Comparison of ENCODE assay signal across 24 cellular contexts in the genomic region with DNA sequence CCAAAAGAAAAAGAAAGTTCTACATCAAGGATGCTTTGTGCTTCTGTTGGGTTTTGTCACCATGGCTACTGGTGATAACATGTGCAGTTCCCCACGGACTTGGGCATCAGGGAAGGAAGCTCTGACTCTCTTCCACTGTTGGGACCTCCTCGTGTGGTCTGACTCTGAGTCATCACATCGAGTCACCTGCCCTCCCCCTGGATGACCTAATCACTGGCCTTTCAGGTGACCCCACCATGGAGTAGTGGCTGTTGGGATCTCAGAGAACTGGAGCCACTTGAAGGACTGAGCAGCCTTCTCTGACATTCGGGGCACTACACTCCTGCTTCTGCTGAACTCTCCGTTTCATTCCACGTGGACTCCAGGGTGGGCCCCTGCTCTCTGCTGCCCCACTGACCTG.
DNase-seq lines count a peak whose midpoint lies in the region; ATAC-seq, FAIRE-seq and TF ChIP-seq lines count a peak whose summit lies in the region.
"Had no signal": no experiment of that assay in that cellular context is flagged by ENCODE, and none has a peak within 500 bp of the region (broad histone marks: within the 10 kb centered on the region; RNA-seq: fewer than 3 reads in every experiment).

No MANE protein-coding gene starts in this region.

- H3K4me3 ChIP-seq in hepatocyte, result no peak overlapping the region
- H3K4me3 ChIP-seq: gastrocnemius medialis, vagina had no signal

- H3K4me2 ChIP-seq in H9 (ENCODE audit: insufficient read depth, insufficient read length, low read length) (no peak overlapping the region), hepatocyte (no peak overlapping the region)

- H3K36me3 ChIP-seq in hepatocyte (replicated peaks; ENCODE audit: insufficient read depth, low read depth), result no peaks in the 10 kb centered on the region
- H3K36me3 ChIP-seq: BE2C, gastrocnemius medialis, vagina had no signal

- peaks cover 21 to 22% of the 10 kb centered on the region in 2 experiments for H3K4me1 Mint-ChIP-seq in H9
- peaks cover 14% of the 10 kb centered on the region for H3K4me1 Mint-ChIP-seq in endothelial cell (ENCODE audit: unreplicated experiment)
- H3K4me1 Mint-ChIP-seq: activated CD4-positive, alpha-beta T cell treated with anti-CD3 and anti-CD28 coated beads, Interleukin-2, amount 10 ng/mL, durations not matched to agents 7 days and 5 days; naive thymus-derived CD4-positive, alpha-beta T cell had no signal

- ATAC-seq in GM18502 (IDR thresholded peaks at IDR 0.05; ENCODE audit: poor library complexity, unreplicated experiment), result no peak
- no peak for ATAC-seq in GM21360 (IDR thresholded peaks at IDR 0.05; ENCODE audit: unreplicated experiment)
- ATAC-seq: gastrocnemius medialis; naive thymus-derived CD4-positive, alpha-beta T cell had no signal

- H3K36me3 Mint-ChIP-seq in H9 (ENCODE audit: insufficient read depth in 1 of 3, low read depth in 3 of 3) (no peaks in the 10 kb centered on the region), endothelial cell (ENCODE audit: low read depth, unreplicated experiment) (no peaks in the 10 kb centered on the region)
- H3K36me3 Mint-ChIP-seq: naive thymus-derived CD4-positive, alpha-beta T cell had no signal

- no peak overlapping the region for H3K9ac ChIP-seq in H9 (ENCODE audit: extremely low read depth, insufficient read length, low read length)
- H3K9ac ChIP-seq: parathyroid adenoma had no signal

- DNase-seq in H9 (no peak), astrocyte of the hippocampus (ENCODE audit: low read depth, low spot score) (peak; percentile 44), hepatocyte (ENCODE audit: low spot score) (peak; percentile 59), GM12891 (ENCODE audit: insufficient read length, low spot score) (no peak), endothelial cell (ENCODE audit: low spot score) (no peak)
- DNase-seq: activated CD4-positive, alpha-beta T cell treated with anti-CD3 and anti-CD28 coated beads, Interleukin-2, amount 10 ng/mL, durations not matched to agents 7 days and 5 days; activated CD8-positive, alpha-beta memory T cell treated with anti-CD3 and anti-CD28 coated beads, Interleukin-2, amount 50 U/mL, for 48 hours; activated gamma-delta T cell treated with Interleukin-2 at 50 U/mL for 16 hours; amygdala; BE2C; gastrocnemius medialis; H7; IMR-90; naive thymus-derived CD4-positive, alpha-beta T cell; NCI-H1694; NCI-H446; NK-92 treated with Interleukin-12 subunit alpha and Interleukin-12 subunit beta, amount 100 ng/mL, for 24 hours; stimulated activated CD4-positive, alpha-beta T cell treated with anti-CD3 and anti-CD28 coated beads, Interleukin-2, amount 100 ng/mL, for 48 hours had no signal

- no peak overlapping the region for H2BK15ac ChIP-seq in H9 (ENCODE audit: low read depth, low read length)

- TF ChIP-seq CTCF in H9 (conservative IDR thresholded peaks at IDR 0.05) (no peak), hepatocyte (IDR thresholded peaks at IDR 0.05; ENCODE audit: poor library complexity) (no peak), endothelial cell (IDR thresholded peaks at IDR 0.05; ENCODE audit: unreplicated experiment) (no peak)

- H2BK120ac ChIP-seq in H9 (ENCODE audit: low read depth, low read length, poor library complexity, severe bottlenecking), result no peak overlapping the region

- H3K9me2 ChIP-seq in hepatocyte (replicated peaks; ENCODE audit: insufficient read depth), result no peaks in the 10 kb centered on the region

- peak overlapping the region; percentile 16; the same call in 1 of the 2 replicates for H3K14ac ChIP-seq in H9 (ENCODE audit: insufficient read depth, low read length)

- H2BK5ac ChIP-seq in H9 (ENCODE audit: insufficient read length, low read length), result no peak overlapping the region

- TF ChIP-seq POLR2A in GM12891 (IDR thresholded peaks at IDR 0.05; ENCODE audit: low read depth, low read length), result no peak

- H4K5ac ChIP-seq in H9 (ENCODE audit: insufficient read length, low read depth, low read length), result no peak overlapping the region

- no peaks in the 10 kb centered on the region for H3K9me3 Mint-ChIP-seq in H9
- H3K9me3 Mint-ChIP-seq in endothelial cell (ENCODE audit: unreplicated experiment), result no peaks in the 10 kb centered on the region
- H3K9me3 Mint-ChIP-seq: activated CD4-positive, alpha-beta T cell treated with anti-CD3 and anti-CD28 coated beads, Interleukin-2, amount 10 ng/mL, durations not matched to agents 7 days and 5 days had no signal

- no peaks in the 10 kb centered on the region for H3K79me2 ChIP-seq in H9 (ENCODE audit: insufficient read depth, low read length)
- H3K79me2 ChIP-seq in hepatocyte, result no peaks in the 10 kb centered on the region
- H3K79me2 ChIP-seq: parathyroid adenoma had no signal

- no peak overlapping the region for H3K23ac ChIP-seq in H9 (ENCODE audit: insufficient read length, low read depth, low read length)

- H3T11ph ChIP-seq in H9 (ENCODE audit: low read length), result no peak overlapping the region

- no peak for FAIRE-seq in GM12891 (lab: Jason Lieb, UNC)
- FAIRE-seq: endothelial cell of umbilical vein, GM18507 had no signal

- no peaks in the 10 kb centered on the region for H3K23me2 ChIP-seq in H9 (ENCODE audit: insufficient read length, low read depth, low read length, poor library complexity, severe bottlenecking)

- no peak overlapping the region for H3K18ac ChIP-seq in H9 (ENCODE audit: insufficient read length, low read depth, low read length)

- no peaks in the 10 kb centered on the region for H3K9me3 ChIP-seq in H9 (ENCODE audit: control insufficient read depth, low read depth, low read length)
- no peaks in the 10 kb centered on the region for H3K9me3 ChIP-seq in hepatocyte (ENCODE audit: low read depth)
- H3K9me3 ChIP-seq: BE2C, gastrocnemius medialis, vagina had no signal

- no peaks in the 10 kb centered on the region for H3K79me1 ChIP-seq in H9 (ENCODE audit: insufficient read depth, low read depth, low read length, poor library complexity, severe bottlenecking)

- H2AK5ac ChIP-seq in H9 (ENCODE audit: insufficient read length, low read length), result no peak overlapping the region

- H3K27me3 Mint-ChIP-seq in H9 (ENCODE audit: low read depth) (no peaks in the 10 kb centered on the region; the same call in 1 of the 2 replicates), endothelial cell (ENCODE audit: unreplicated experiment) (peaks cover 2% of the 10 kb centered on the region)
- H3K27me3 Mint-ChIP-seq: activated CD4-positive, alpha-beta T cell treated with anti-CD3 and anti-CD28 coated beads, Interleukin-2, amount 10 ng/mL, durations not matched to agents 7 days and 5 days had no signal

- WGBS in H9 (ENCODE audit: extremely low coverage, insufficient read length, low lambda C conversion rate), result no CpG with 5 or more reads among the region's 6 CpGs
- 61% methylated on average over 6 of the region's 6 CpGs for WGBS in hepatocyte (ENCODE audit: low lambda C conversion rate, missing lambda C conversion rate)

- no peak overlapping the region for H4K8ac ChIP-seq in H9 (replicated peaks; ENCODE audit: insufficient read length, low read depth, low read length)

- H2BK20ac ChIP-seq in H9 (ENCODE audit: low read depth, low read length, poor library complexity, severe bottlenecking), result no peak overlapping the region

- H2AFZ ChIP-seq in H9 (ENCODE audit: low read length) (no peak overlapping the region), hepatocyte (no peak overlapping the region)
- H2AFZ ChIP-seq: parathyroid adenoma had no signal

- H3K4me3 Mint-ChIP-seq in H9 (no peak overlapping the region), endothelial cell (ENCODE audit: unreplicated experiment) (no peak overlapping the region)
- H3K4me3 Mint-ChIP-seq: activated CD4-positive, alpha-beta T cell treated with anti-CD3 and anti-CD28 coated beads, Interleukin-2, amount 10 ng/mL, durations not matched to agents 7 days and 5 days; naive thymus-derived CD4-positive, alpha-beta T cell had no signal

- no peak overlapping the region for H3K56ac ChIP-seq in H9 (ENCODE audit: insufficient read length, low read depth, low read length)

- H4K91ac ChIP-seq in H9 (ENCODE audit: insufficient read length, low read depth, low read length), result no peak overlapping the region

- H3K27me3 ChIP-seq in H9 (ENCODE audit: insufficient read depth, low read length), result no peaks in the 10 kb centered on the region
- H3K27me3 ChIP-seq in hepatocyte, result no peaks in the 10 kb centered on the region
- H3K27me3 ChIP-seq: BE2C, gastrocnemius medialis, vagina had no signal

- H4K20me1 ChIP-seq in H9 (ENCODE audit: control insufficient read depth, insufficient read depth, insufficient read length) (no peaks in the 10 kb centered on the region), hepatocyte (ENCODE audit: insufficient read depth, poor library complexity, severe bottlenecking) (no peaks in the 10 kb centered on the region)

- no peak overlapping the region for H3K27ac ChIP-seq in H9 (ENCODE audit: insufficient read length, low read depth, low read length)
- no peak overlapping the region for H3K27ac ChIP-seq in hepatocyte
- H3K27ac ChIP-seq: gastrocnemius medialis, parathyroid adenoma, vagina had no signal

- H2BK12ac ChIP-seq in H9 (ENCODE audit: insufficient read length, low read depth, low read length), result no peak overlapping the region

- H3K4me1 ChIP-seq in H9 (ENCODE audit: insufficient read depth, low read length) (peaks cover 5% of the 10 kb centered on the region; the same call in 1 of the 2 replicates), hepatocyte (ENCODE audit: insufficient read depth) (peaks cover 15% of the 10 kb centered on the region)
- H3K4me1 ChIP-seq: BE2C, gastrocnemius medialis had no signal

- H3K27ac Mint-ChIP-seq in H9 (peak overlapping the region in 1 of 3 experiments; percentile 65; a peak in 3 of 7 replicates), endothelial cell (ENCODE audit: unreplicated experiment) (no peak overlapping the region)
- H3K27ac Mint-ChIP-seq: activated CD4-positive, alpha-beta T cell treated with anti-CD3 and anti-CD28 coated beads, Interleukin-2, amount 10 ng/mL, durations not matched to agents 7 days and 5 days; naive thymus-derived CD4-positive, alpha-beta T cell had no signal

- no peak overlapping the region for H3K4ac ChIP-seq in H9 (ENCODE audit: low read depth, low read length)

TF ChIP-seq in GM12891, 5 proteins besides CTCF, POLR2A, EP300 and RAD21:
- TF ChIP-seq SPI1 (IDR thresholded peaks at IDR 0.05; ENCODE audit: low read depth, low read length), result no peak
- no peak for TF ChIP-seq POLR2AphosphoS5 (IDR thresholded peaks at IDR 0.05; ENCODE audit: low read depth, low read length)
- no peak for TF ChIP-seq PAX5 (IDR thresholded peaks at IDR 0.05; ENCODE audit: insufficient read depth, low read length, severe bottlenecking)
- no peak for TF ChIP-seq TAF1 (IDR thresholded peaks at IDR 0.05; ENCODE audit: low read depth, low read length)
- TF ChIP-seq POU2F2 (IDR thresholded peaks at IDR 0.05; ENCODE audit: low read depth, low read length), result no peak

Comparison
In these comparisons a context has a peak if more than half of its experiments do, and no peak if none do; other contexts are left out.
1. DNase-seq: peak in astrocyte of the hippocampus (single experiment) and hepatocyte (single experiment); none in H9 (single experiment), GM12891 (single experiment) and endothelial cell (single experiment).